21 cellular contexts compared by ENCODE assay signal in the genomic region with DNA sequence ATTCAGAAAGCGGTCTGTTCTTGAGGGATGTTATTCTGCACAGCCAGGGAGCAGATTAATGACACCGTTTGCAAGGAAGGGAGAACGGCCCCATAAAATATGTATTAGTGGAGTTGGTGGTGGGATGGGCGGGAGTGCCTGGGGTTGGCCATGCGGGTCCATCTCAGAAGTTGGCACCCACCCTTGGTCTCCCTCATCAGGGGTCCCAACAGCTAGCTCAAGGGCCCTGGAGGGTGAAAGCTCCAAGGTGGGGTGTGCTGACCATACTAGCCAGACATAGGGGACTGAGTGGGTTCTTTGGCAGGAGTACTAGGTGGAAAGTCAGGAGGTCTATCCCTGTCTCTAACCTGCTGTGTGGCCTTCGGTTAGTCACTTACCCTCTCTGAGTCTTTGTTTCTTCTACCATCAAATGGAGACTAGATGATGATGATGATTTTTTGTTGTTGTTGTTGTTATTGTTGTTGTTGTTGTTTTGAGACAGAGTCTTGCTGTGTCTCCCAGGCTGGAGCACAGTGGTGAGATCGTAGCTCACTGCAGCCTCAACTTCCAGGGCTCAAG.
DNase-seq lines count a peak whose midpoint lies in the region; ATAC-seq, FAIRE-seq and TF ChIP-seq lines count a peak whose summit lies in the region.
"Had no signal": no experiment of that assay in that cellular context is flagged by ENCODE, and none has a peak within 500 bp of the region (broad histone marks: within the 10 kb centered on the region; RNA-seq: fewer than 3 reads in every experiment).

No MANE protein-coding gene starts in this region.

- H3K9me3 Mint-ChIP-seq in chondrocyte (ENCODE audit: low read depth) (no peaks in the 10 kb centered on the region), nephron (no peaks in the 10 kb centered on the region)

- H3K27me3 Mint-ChIP-seq in chondrocyte (ENCODE audit: low read depth), result peaks cover 49% of the 10 kb centered on the region
- H3K27me3 Mint-ChIP-seq in nephron (ENCODE audit: low read depth), result peaks cover 43% of the 10 kb centered on the region

- no TSS peak for BruUV-seq in HepG2 (replicated peaks; lab: Mats Ljungman, UMichigan)

- no peaks in the 10 kb centered on the region for H3K36me3 Mint-ChIP-seq in chondrocyte (ENCODE audit: low read depth)
- H3K36me3 Mint-ChIP-seq in nephron (ENCODE audit: low read depth), result no peaks in the 10 kb centered on the region
- H3K36me3 Mint-ChIP-seq: CD4-positive, alpha-beta memory T cell had no signal

- H3K4me1 Mint-ChIP-seq in chondrocyte (ENCODE audit: low read depth) (no peaks in the 10 kb centered on the region), nephron (peaks cover 10% of the 10 kb centered on the region)

- no peak overlapping the region for H2AFZ ChIP-seq in HepG2 (ENCODE audit: low read length)

- H4K20me1 ChIP-seq in HepG2 (ENCODE audit: insufficient read depth, low read length), result no peaks in the 10 kb centered on the region

- TF ChIP-seq CTCF in HepG2 (CRISPR knock-in tag; IDR thresholded peaks at IDR 0.05) (no peak), right lobe of liver (IDR thresholded peaks at IDR 0.05) (no peak), chondrocyte (IDR thresholded peaks at IDR 0.05) (no peak), nephron (IDR thresholded peaks at IDR 0.05; ENCODE audit: unreplicated experiment in 3 of 3) (no peak)

- CTCF ChIA-PET in HepG2 (lab: Yijun Ruan, JAX; ENCODE audit: low intra/inter-chr PET ratio, low total read pairs), result no interaction called here

- in situ Hi-C loops in HepG2 (cut with HindIII; ENCODE audit: extremely low pct_ligation_motif_present, low pct_unique_long_range_greater_than_20kb), result no loop called here

- ATAC-seq in HepG2 (no peak), right lobe of liver (no peak), GM19467 (IDR thresholded peaks at IDR 0.05; ENCODE audit: unreplicated experiment) (no peak)
- ATAC-seq: A549 had no signal

- no peak overlapping the region for H3K4me3 ChIP-seq in HepG2 (replicated peaks in 1 of 3; ENCODE audit: insufficient read depth in 1 of 3, low read depth in 2 of 3, low read length in 3 of 3)
- no peak overlapping the region for H3K4me3 ChIP-seq in right lobe of liver
- H3K4me3 ChIP-seq: A549 had no signal

- H3K4me2 ChIP-seq in HepG2 (ENCODE audit: low read depth, low read length), result no peak overlapping the region
- H3K4me2 ChIP-seq: A549 had no signal

- intact Hi-C loops in HepG2 (cut with micrococcal nuclease; ENCODE audit: unreplicated experiment) (no loop called here), right lobe of liver (cut with DNase I) (no loop called here)

- FAIRE-seq in HepG2 (lab: Jason Lieb, UNC), result no peak
- FAIRE-seq: A549, G401.6, GM12892 had no signal

- H3K36me3 ChIP-seq in HepG2 (replicated peaks in 1 of 2; ENCODE audit: control insufficient read depth in 1 of 2, insufficient read depth in 2 of 2, low read length in 2 of 2) (no peaks in the 10 kb centered on the region), right lobe of liver (no peaks in the 10 kb centered on the region)

- H3K9me3 ChIP-seq in HepG2 (ENCODE audit: low read length) (no peaks in the 10 kb centered on the region), right lobe of liver (no peaks in the 10 kb centered on the region)
- H3K9me3 ChIP-seq: A549, Caco-2 had no signal

- no peak overlapping the region for H3K27ac ChIP-seq in HepG2 (ENCODE audit: extremely low read length, insufficient read depth, low read length)
- no peak overlapping the region for H3K27ac ChIP-seq in right lobe of liver
- H3K27ac ChIP-seq: A549 had no signal

- H3K27ac Mint-ChIP-seq in chondrocyte (ENCODE audit: unreplicated experiment) (no peak overlapping the region), nephron (peak overlapping the region in 2 of 3 experiments; percentile 25 to 28)

- H3K4me3 Mint-ChIP-seq in chondrocyte (ENCODE audit: unreplicated experiment), result no peak overlapping the region
- no peak overlapping the region for H3K4me3 Mint-ChIP-seq in nephron
- H3K4me3 Mint-ChIP-seq: CD4-positive, alpha-beta memory T cell had no signal

- H3K27me3 ChIP-seq in HepG2 (ENCODE audit: control insufficient read depth in 1 of 2, insufficient read depth in 2 of 2, low read length in 2 of 2), result no peaks in the 10 kb centered on the region
- no peaks in the 10 kb centered on the region for H3K27me3 ChIP-seq in right lobe of liver

- no peaks in the 10 kb centered on the region for H3K79me2 ChIP-seq in HepG2 (ENCODE audit: insufficient read depth, low read length)

- TF ChIP-seq POLR2A in HepG2 (IDR thresholded peaks at IDR 0.05; ENCODE audit: insufficient read depth in 1 of 2, low read depth in 2 of 2, low read length in 2 of 2) (no peak), right lobe of liver (IDR thresholded peaks at IDR 0.05) (no peak)

- POLR2A ChIA-PET in HepG2 (lab: Yijun Ruan, JAX), result interaction anchor here (1.0 to 1.4 kb wide), 2 partner anchors 11 to 87 kb away, joined by 4 to 5 read pairs; no protein-coding TSS in a partner anchor

- H3K4me1 ChIP-seq in HepG2 (ENCODE audit: insufficient read depth, low read length) (peaks cover 46% of the 10 kb centered on the region), right lobe of liver (no peaks in the 10 kb centered on the region)
- H3K4me1 ChIP-seq: A549, Caco-2 had no signal

- H3K9ac ChIP-seq in HepG2 (ENCODE audit: insufficient read depth, low read depth, low read length), result no peak overlapping the region

- TF ChIP-seq EP300 in HepG2 (IDR thresholded peaks at IDR 0.05; ENCODE audit: low read depth in 2 of 2, low read length in 2 of 2) (no peak), HepG2 (CRISPR knock-in tag; IDR thresholded peaks at IDR 0.05; ENCODE audit: borderline replicate concordance) (no peak)

- no peak for TF ChIP-seq RAD21 in HepG2 (CRISPR knock-in tag; IDR thresholded peaks at IDR 0.05)

- DNase-seq in HepG2 (ENCODE audit: low spot score), result no peak
- no peak for DNase-seq in right lobe of liver
- peak; percentile 37 for DNase-seq in chondrocyte (ENCODE audit: low spot score)
- DNase-seq in activated T-cell treated with anti-CD3 and anti-CD28 coated beads for 4 hours, result no peak
- DNase-seq in NCI-H146 treated with DMSO at 0.1 percent for 48 hours (lab: John Stamatoyannopoulos, UW; ENCODE audit: unreplicated experiment), result no peak
- DNase-seq: 8988T; ACHN; AML-193; C1 segment of cervical spinal cord; CD4-positive, alpha-beta memory T cell; DMS153; DND-41; GOT3; H7; HCEC 1CT had no signal

- WGBS in HepG2 (ENCODE audit: low lambda C conversion rate), result 83% methylated on average over 7 of the region's 7 CpGs
- WGBS in right lobe of liver (ENCODE audit: insufficient coverage, low coverage, low lambda C conversion rate, missing lambda C conversion rate), result 79% methylated on average over 7 of the region's 7 CpGs

TF ChIP-seq in HepG2, 621 proteins besides CTCF, POLR2A, EP300 and RAD21:
- TF ChIP-seq ZMYM3 (CRISPR knock-in tag; IDR thresholded peaks at IDR 0.05) (peak; percentile 60; the same call in 1 of the 2 replicates), ZNF543 (CRISPR knock-in tag; IDR thresholded peaks at IDR 0.05) (0 out of 2 replicates have a peak, but pooled peaks have one; percentile 7), ZNF768 (CRISPR knock-in tag; IDR thresholded peaks at IDR 0.05) (peak; percentile 90)
- TF ChIP-seq, protein P1, sequence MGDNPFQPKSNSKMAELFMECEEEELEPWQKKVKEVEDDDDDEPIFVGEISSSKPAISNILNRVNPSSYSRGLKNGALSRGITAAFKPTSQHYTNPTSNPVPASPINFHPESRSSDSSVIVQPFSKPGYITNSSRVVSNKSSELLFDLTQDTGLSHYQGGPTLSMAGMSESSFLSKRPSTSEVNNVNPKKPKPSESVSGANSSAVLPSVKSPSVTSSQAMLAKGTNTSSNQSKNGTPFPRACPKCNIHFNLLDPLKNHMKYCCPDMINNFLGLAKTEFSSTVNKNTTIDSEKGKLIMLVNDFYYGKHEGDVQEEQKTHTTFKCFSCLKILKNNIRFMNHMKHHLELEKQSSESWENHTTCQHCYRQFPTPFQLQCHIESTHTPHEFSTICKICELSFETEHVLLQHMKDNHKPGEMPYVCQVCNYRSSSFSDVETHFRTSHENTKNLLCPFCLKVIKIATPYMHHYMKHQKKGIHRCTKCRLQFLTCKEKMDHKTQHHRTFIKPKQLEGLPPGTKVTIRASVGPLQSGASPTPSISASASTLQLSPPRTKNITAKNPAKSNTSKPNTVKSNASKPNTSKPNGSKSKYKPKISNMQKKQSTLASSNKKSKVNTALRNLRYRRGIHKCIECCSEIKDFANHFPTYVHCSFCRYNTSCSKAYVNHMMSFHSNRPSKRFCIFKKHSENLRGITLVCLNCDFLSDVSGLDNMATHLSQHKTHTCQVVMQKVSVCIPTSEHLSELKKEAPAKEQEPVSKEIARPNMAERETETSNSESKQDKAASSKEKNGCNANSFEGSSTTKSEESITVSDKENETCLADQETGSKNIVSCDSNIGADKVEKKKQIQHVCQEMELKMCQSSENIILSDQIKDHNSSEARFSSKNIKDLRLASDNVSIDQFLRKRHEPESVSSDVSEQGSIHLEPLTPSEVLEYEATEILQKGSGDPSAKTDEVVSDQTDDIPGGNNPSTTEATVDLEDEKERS (CRISPR knock-in tag; IDR thresholded peaks at IDR 0.05), result no peak
